Comparison of ENCODE assay signal across 15 cellular contexts in genomic region chr7:43653891-43654504, GRCh38.
DNase-seq lines count a peak whose midpoint lies in the region; ATAC-seq, FAIRE-seq and TF ChIP-seq lines count a peak whose summit lies in the region.
"Had no signal": no experiment of that assay in that cellular context is flagged by ENCODE, and none has a peak within 500 bp of the region (broad histone marks: within the 10 kb centered on the region; RNA-seq: fewer than 3 reads in every experiment).

No MANE protein-coding gene starts in this region.

- no peak for ATAC-seq in activated CD8-positive, alpha-beta T cell treated with anti-CD3 and anti-CD28 coated beads for 36 hours
- ATAC-seq in HepG2: peak; percentile 74
- ATAC-seq: gastroesophageal sphincter had no signal

- BruUV-seq in HepG2 (replicated peaks; lab: Mats Ljungman, UMichigan): no TSS peak

- TF ChIP-seq CTCF in AG10803 (conservative IDR thresholded peaks at IDR 0.05; ENCODE audit: low read length) (no peak), HepG2 (CRISPR knock-in tag; IDR thresholded peaks at IDR 0.05) (no peak), vagina (IDR thresholded peaks at IDR 0.05) (no peak)
- no peak for TF ChIP-seq CTCF in activated CD8-positive, alpha-beta T cell treated with anti-CD3 and anti-CD28 coated beads for 36 hours (IDR thresholded peaks at IDR 0.05)

- peak overlapping the region; percentile 0 for H3K4me3 Mint-ChIP-seq in activated CD8-positive, alpha-beta T cell treated with anti-CD3 and anti-CD28 coated beads for 36 hours

- TF ChIP-seq EP300 in HepG2 (IDR thresholded peaks at IDR 0.05; ENCODE audit: low read depth in 2 of 2, low read length in 2 of 2) (no peak; a peak in 1 of 4 replicates), HepG2 (CRISPR knock-in tag; IDR thresholded peaks at IDR 0.05; ENCODE audit: borderline replicate concordance) (no peak)

- no peak overlapping the region for H3K4me3 ChIP-seq in AG10803 (ENCODE audit: low read length)
- no peak overlapping the region for H3K4me3 ChIP-seq in HepG2 (replicated peaks in 1 of 3; ENCODE audit: insufficient read depth in 1 of 3, low read depth in 2 of 3, low read length in 3 of 3)
- H3K4me3 ChIP-seq in vagina: no peak overlapping the region
- H3K4me3 ChIP-seq: gastroesophageal sphincter had no signal

- CTCF ChIA-PET in activated CD8-positive, alpha-beta T cell treated with anti-CD3 and anti-CD28 coated beads for 36 hours (lab: Charles Lee): interaction anchor here (1.3 to 11.5 kb wide), 2 partner anchors 45 to 70 kb away, joined by 5 to 173 read pairs; partner anchors contain the start of gene STK17A
- CTCF ChIA-PET in HepG2 (lab: Yijun Ruan, JAX; ENCODE audit: low intra/inter-chr PET ratio, low total read pairs): no interaction called here

- peaks cover 1 to 15% of the 10 kb centered on the region in 2 experiments; a peak in 3 of 5 replicates for H3K36me3 ChIP-seq in HepG2 (replicated peaks in 1 of 2; ENCODE audit: control insufficient read depth in 1 of 2, insufficient read depth in 2 of 2, low read length in 2 of 2)
- H3K36me3 ChIP-seq in vagina: no peaks in the 10 kb centered on the region

- peak; percentile 19 for DNase-seq in AG10803 (ENCODE audit: low read depth)
- peak; percentile 9 for DNase-seq in GF-D8 (lab: John Stamatoyannopoulos, UW)
- DNase-seq in activated CD8-positive, alpha-beta T cell treated with anti-CD3 and anti-CD28 coated beads for 36 hours: no peak
- DNase-seq in HepG2 (ENCODE audit: low spot score): peak; percentile 28
- DNase-seq in GM12891 (ENCODE audit: insufficient read length, low spot score): no peak
- DNase-seq in stimulated activated naive CD4-positive, alpha-beta T cell treated with Interleukin-2 at 50 U/mL for 16 hours (lab: John Stamatoyannopoulos, UW): no peak
- no peak for DNase-seq in vagina (ENCODE audit: extremely low spot score in 2 of 2)
- DNase-seq in UCSD-AML1 (lab: John Stamatoyannopoulos, UW; ENCODE audit: unreplicated experiment): no peak
- DNase-seq: KG1, NCI-H1694 treated with DMSO at 0.1 percent for 48 hours, NCI-H524 had no signal

- peak overlapping the region; percentile 9; the same call in 1 of the 2 replicates for H3K9ac ChIP-seq in HepG2 (ENCODE audit: insufficient read depth, low read depth, low read length)

- in situ Hi-C loops in HepG2 (cut with HindIII; ENCODE audit: extremely low pct_ligation_motif_present, low pct_unique_long_range_greater_than_20kb): no loop called here

- H3K27me3 Mint-ChIP-seq in activated CD8-positive, alpha-beta T cell treated with anti-CD3 and anti-CD28 coated beads for 36 hours: no peaks in the 10 kb centered on the region
- H3K27me3 Mint-ChIP-seq: progenitor cell of endocrine pancreas had no signal

- peaks cover 55% of the 10 kb centered on the region for H3K36me3 Mint-ChIP-seq in activated CD8-positive, alpha-beta T cell treated with anti-CD3 and anti-CD28 coated beads for 36 hours (ENCODE audit: low read depth)

- H3K27ac Mint-ChIP-seq in activated CD8-positive, alpha-beta T cell treated with anti-CD3 and anti-CD28 coated beads for 36 hours: peak overlapping the region; percentile 89
- H3K27ac Mint-ChIP-seq: progenitor cell of endocrine pancreas had no signal

- peaks cover 73% of the 10 kb centered on the region for H3K4me1 Mint-ChIP-seq in activated CD8-positive, alpha-beta T cell treated with anti-CD3 and anti-CD28 coated beads for 36 hours (ENCODE audit: low read depth)

- POLR2A ChIA-PET in activated CD8-positive, alpha-beta T cell treated with anti-CD3 and anti-CD28 coated beads for 36 hours (lab: Charles Lee): interaction anchor here (0.7 to 1.3 kb wide), 3 partner anchors 9 to 1194 kb away, joined by 3 to 8 read pairs (median 3); partner anchors contain the start of genes H2AZ2 and STK17A
- POLR2A ChIA-PET in HepG2 (lab: Yijun Ruan, JAX): no interaction called here

- H4K20me1 ChIP-seq in HepG2 (ENCODE audit: insufficient read depth, low read length): no peaks in the 10 kb centered on the region

- H3K79me2 ChIP-seq in HepG2 (ENCODE audit: insufficient read depth, low read length): peaks cover 61% of the 10 kb centered on the region

- H3K4me1 ChIP-seq in HepG2 (ENCODE audit: insufficient read depth, low read length) (peaks cover 73% of the 10 kb centered on the region), vagina (peaks cover 34% of the 10 kb centered on the region)

- no peak overlapping the region for H2AFZ ChIP-seq in HepG2 (ENCODE audit: low read length)

- H3K27ac ChIP-seq in HepG2 (ENCODE audit: extremely low read length, insufficient read depth, low read length) (peak overlapping the region; percentile 69), vagina (no peak overlapping the region)
- H3K27ac ChIP-seq: gastroesophageal sphincter had no signal

- H3K9me3 ChIP-seq in HepG2 (ENCODE audit: low read length): no peaks in the 10 kb centered on the region
- H3K9me3 ChIP-seq in vagina: no peaks in the 10 kb centered on the region
- H3K9me3 ChIP-seq: gastroesophageal sphincter had no signal

- no peak for TF ChIP-seq RAD21 in HepG2 (CRISPR knock-in tag; IDR thresholded peaks at IDR 0.05)

- peaks cover 2% of the 10 kb centered on the region for H3K9me3 Mint-ChIP-seq in activated CD8-positive, alpha-beta T cell treated with anti-CD3 and anti-CD28 coated beads for 36 hours

- intact Hi-C loops in activated CD8-positive, alpha-beta T cell treated with anti-CD3 and anti-CD28 coated beads for 36 hours (cut with micrococcal nuclease): no loop called here
- intact Hi-C loops in HepG2 (cut with micrococcal nuclease; ENCODE audit: unreplicated experiment): no loop called here
- intact Hi-C loops in vagina (cut with DNase I): no loop called here

- WGBS in HepG2 (ENCODE audit: low lambda C conversion rate): 84% methylated on average over 4 of the region's 4 CpGs

- H3K4me2 ChIP-seq in HepG2 (ENCODE audit: low read depth, low read length): peak overlapping the region; percentile 21; the same call in 1 of the 2 replicates

- FAIRE-seq in HepG2 (lab: Jason Lieb, UNC) (no peak), GM12891 (lab: Jason Lieb, UNC) (no peak)
- FAIRE-seq: islet of Langerhans, urothelium cell line had no signal

- H3K27me3 ChIP-seq in HepG2 (ENCODE audit: control insufficient read depth in 1 of 2, insufficient read depth in 2 of 2, low read length in 2 of 2) (no peaks in the 10 kb centered on the region), vagina (no peaks in the 10 kb centered on the region)
- H3K27me3 ChIP-seq: gastroesophageal sphincter had no signal

- TF ChIP-seq POLR2A in HepG2 (IDR thresholded peaks at IDR 0.05; ENCODE audit: insufficient read depth in 1 of 2, low read depth in 2 of 2, low read length in 2 of 2) (no peak), GM12891 (IDR thresholded peaks at IDR 0.05; ENCODE audit: low read depth, low read length) (no peak), vagina (IDR thresholded peaks at IDR 0.05) (no peak)

TF ChIP-seq in HepG2, 621 proteins besides CTCF, POLR2A, EP300 and RAD21 (continues in another document):
- TF ChIP-seq ZNF746 (CRISPR knock-in tag; IDR thresholded peaks at IDR 0.05): no peak

TF ChIP-seq in GM12891, 5 proteins besides CTCF, POLR2A, EP300 and RAD21:
- TF ChIP-seq POLR2AphosphoS5 (IDR thresholded peaks at IDR 0.05; ENCODE audit: low read depth, low read length): no peak
- TF ChIP-seq POU2F2 (IDR thresholded peaks at IDR 0.05; ENCODE audit: low read depth, low read length): no peak
- TF ChIP-seq SPI1 (IDR thresholded peaks at IDR 0.05; ENCODE audit: low read depth, low read length): no peak
- no peak for TF ChIP-seq PAX5 (IDR thresholded peaks at IDR 0.05; ENCODE audit: insufficient read depth, low read length, severe bottlenecking)

Comparison
In these comparisons a context has a peak if more than half of its experiments do, and no peak if none do; other contexts are left out.
1. DNase-seq: peak in AG10803 (single experiment), GF-D8 (single experiment) and HepG2 (single experiment); none in activated CD8-positive, alpha-beta T cell treated with anti-CD3 and anti-CD28 coated beads for 36 hours (single experiment), GM12891 (single experiment), stimulated activated naive CD4-positive, alpha-beta T cell treated with Interleukin-2 at 50 U/mL for 16 hours (single experiment), vagina (0 of 2) and UCSD-AML1 (single experiment).